1 cellular context compared by ENCODE assay signal in the genomic region with DNA sequence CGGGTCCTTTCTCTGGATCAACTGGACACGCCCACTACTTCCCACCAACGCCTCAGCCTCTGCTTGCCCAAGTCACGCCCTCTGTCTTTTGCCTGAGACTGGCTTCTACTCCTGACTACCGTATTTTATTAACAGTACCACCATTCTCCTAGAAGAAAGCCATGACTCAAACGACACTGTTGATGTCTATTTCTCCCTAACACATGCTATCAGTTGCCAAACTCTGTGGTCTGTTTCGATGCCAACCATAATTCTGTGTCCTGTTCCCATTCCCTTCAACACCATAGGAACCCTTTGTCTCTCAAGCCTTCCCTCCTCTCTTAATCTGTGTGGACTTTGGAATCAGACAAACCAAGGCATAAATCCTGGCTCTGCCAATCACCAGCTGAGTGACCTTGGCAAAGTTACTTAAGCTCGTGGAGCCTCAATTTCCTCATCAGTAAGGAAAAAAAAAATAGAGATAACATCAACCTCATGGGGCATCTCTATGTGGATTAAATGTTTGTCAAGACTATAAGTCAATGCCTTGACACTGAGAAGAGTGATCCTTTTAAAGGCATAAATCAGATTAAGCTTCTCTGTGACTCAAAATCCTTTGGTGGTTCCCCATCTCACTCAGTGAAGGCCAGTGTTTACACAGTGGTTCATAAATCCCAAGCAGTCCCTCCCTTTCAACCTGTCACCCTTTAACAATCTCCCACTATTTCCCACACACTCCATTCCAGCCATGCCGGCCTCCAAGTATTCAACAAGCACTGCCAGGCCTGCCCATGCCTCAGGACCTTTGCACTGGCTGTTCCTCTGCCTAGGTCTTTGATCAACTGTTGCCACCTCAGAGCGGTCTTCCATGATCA.
TF ChIP-seq lines count a peak whose summit lies in the region.

No MANE protein-coding gene starts in this region.

TF ChIP-seq in K562, 482 proteins besides CTCF, POLR2A, EP300 and RAD21 (continued from another document and continues in another):
- TF ChIP-seq, protein P1, sequence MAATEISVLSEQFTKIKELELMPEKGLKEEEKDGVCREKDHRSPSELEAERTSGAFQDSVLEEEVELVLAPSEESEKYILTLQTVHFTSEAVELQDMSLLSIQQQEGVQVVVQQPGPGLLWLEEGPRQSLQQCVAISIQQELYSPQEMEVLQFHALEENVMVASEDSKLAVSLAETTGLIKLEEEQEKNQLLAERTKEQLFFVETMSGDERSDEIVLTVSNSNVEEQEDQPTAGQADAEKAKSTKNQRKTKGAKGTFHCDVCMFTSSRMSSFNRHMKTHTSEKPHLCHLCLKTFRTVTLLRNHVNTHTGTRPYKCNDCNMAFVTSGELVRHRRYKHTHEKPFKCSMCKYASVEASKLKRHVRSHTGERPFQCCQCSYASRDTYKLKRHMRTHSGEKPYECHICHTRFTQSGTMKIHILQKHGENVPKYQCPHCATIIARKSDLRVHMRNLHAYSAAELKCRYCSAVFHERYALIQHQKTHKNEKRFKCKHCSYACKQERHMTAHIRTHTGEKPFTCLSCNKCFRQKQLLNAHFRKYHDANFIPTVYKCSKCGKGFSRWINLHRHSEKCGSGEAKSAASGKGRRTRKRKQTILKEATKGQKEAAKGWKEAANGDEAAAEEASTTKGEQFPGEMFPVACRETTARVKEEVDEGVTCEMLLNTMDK (IDR thresholded peaks at IDR 0.05; ENCODE audit: borderline replicate concordance, insufficient read depth, low read depth, low read length, poor library complexity, severe bottlenecking) = no peak
- TF ChIP-seq PTTG1 (tag; IDR thresholded peaks at IDR 0.05; ENCODE audit: low read depth) (peak; percentile 40; the same call in 1 of the 2 replicates), RNF2 (IDR thresholded peaks at IDR 0.05) (no peak), RCOR1 (IDR thresholded peaks at IDR 0.05; ENCODE audit: borderline replicate concordance in 1 of 2, low read depth in 2 of 2, low read length in 2 of 2) (peak in 1 of 2 experiments; percentile 73; a peak in 3 of 4 replicates), HMG20B (CRISPR knock-in tag; IDR thresholded peaks at IDR 0.05) (no peak), PTBP1 (IDR thresholded peaks at IDR 0.05; ENCODE audit: low read depth, low read length) (0 out of 2 replicates have a peak, but pooled peaks have one; percentile 64), FIP1L1 (IDR thresholded peaks at IDR 0.05; ENCODE audit: low read depth, low read length, poor library complexity, severe bottlenecking) (no peak), ELF1 (tag; IDR thresholded peaks at IDR 0.05) (0 out of 2 replicates have a peak, but pooled peaks have one; percentile 17), CAMTA2 (CRISPR knock-in tag; conservative IDR thresholded peaks at IDR 0.05) (no peak), PHB (CRISPR knock-in tag; IDR thresholded peaks at IDR 0.05) (no peak), RAD51 (IDR thresholded peaks at IDR 0.05; ENCODE audit: borderline replicate concordance, low read depth) (no peak), ZBED1 (IDR thresholded peaks at IDR 0.05) (no peak), FUS (optimal IDR thresholded peaks at IDR 0.05; ENCODE audit: low read depth, low read length) (no peak), NELFE (IDR thresholded peaks at IDR 0.05; ENCODE audit: insufficient read depth, insufficient read length) (no peak), COPS2 (conservative IDR thresholded peaks at IDR 0.05) (no peak), ZNF766 (CRISPR knock-in tag; conservative IDR thresholded peaks at IDR 0.05) (peak; percentile 26; the same call in 1 of the 2 replicates), FOXA3 (CRISPR knock-in tag; conservative IDR thresholded peaks at IDR 0.05 in 1 of 2, IDR thresholded peaks at IDR 0.05 in 1 of 2) (peak; percentile 95 to 98), MTA3 (IDR thresholded peaks at IDR 0.05; ENCODE audit: borderline replicate concordance) (no peak), MTA1 (IDR thresholded peaks at IDR 0.05; ENCODE audit: borderline replicate concordance) (peak; percentile 44; the same call in 1 of the 2 replicates), ZNF197 (CRISPR knock-in tag; IDR thresholded peaks at IDR 0.05; ENCODE audit: low read depth) (no peak), NCOA1 (IDR thresholded peaks at IDR 0.05; ENCODE audit: low read depth) (no peak), TCFL5 (CRISPR knock-in tag; conservative IDR thresholded peaks at IDR 0.05) (no peak), NFYB (IDR thresholded peaks at IDR 0.05; ENCODE audit: extremely low read depth, insufficient read length) (no peak), BRD4 (IDR thresholded peaks at IDR 0.05) (no peak)
- TF ChIP-seq, protein P2, sequence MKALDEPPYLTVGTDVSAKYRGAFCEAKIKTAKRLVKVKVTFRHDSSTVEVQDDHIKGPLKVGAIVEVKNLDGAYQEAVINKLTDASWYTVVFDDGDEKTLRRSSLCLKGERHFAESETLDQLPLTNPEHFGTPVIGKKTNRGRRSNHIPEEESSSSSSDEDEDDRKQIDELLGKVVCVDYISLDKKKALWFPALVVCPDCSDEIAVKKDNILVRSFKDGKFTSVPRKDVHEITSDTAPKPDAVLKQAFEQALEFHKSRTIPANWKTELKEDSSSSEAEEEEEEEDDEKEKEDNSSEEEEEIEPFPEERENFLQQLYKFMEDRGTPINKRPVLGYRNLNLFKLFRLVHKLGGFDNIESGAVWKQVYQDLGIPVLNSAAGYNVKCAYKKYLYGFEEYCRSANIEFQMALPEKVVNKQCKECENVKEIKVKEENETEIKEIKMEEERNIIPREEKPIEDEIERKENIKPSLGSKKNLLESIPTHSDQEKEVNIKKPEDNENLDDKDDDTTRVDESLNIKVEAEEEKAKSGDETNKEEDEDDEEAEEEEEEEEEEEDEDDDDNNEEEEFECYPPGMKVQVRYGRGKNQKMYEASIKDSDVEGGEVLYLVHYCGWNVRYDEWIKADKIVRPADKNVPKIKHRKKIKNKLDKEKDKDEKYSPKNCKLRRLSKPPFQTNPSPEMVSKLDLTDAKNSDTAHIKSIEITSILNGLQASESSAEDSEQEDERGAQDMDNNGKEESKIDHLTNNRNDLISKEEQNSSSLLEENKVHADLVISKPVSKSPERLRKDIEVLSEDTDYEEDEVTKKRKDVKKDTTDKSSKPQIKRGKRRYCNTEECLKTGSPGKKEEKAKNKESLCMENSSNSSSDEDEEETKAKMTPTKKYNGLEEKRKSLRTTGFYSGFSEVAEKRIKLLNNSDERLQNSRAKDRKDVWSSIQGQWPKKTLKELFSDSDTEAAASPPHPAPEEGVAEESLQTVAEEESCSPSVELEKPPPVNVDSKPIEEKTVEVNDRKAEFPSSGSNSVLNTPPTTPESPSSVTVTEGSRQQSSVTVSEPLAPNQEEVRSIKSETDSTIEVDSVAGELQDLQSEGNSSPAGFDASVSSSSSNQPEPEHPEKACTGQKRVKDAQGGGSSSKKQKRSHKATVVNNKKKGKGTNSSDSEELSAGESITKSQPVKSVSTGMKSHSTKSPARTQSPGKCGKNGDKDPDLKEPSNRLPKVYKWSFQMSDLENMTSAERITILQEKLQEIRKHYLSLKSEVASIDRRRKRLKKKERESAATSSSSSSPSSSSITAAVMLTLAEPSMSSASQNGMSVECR (CRISPR knock-in tag; IDR thresholded peaks at IDR 0.05) = no peak
- TF ChIP-seq, protein P3, sequence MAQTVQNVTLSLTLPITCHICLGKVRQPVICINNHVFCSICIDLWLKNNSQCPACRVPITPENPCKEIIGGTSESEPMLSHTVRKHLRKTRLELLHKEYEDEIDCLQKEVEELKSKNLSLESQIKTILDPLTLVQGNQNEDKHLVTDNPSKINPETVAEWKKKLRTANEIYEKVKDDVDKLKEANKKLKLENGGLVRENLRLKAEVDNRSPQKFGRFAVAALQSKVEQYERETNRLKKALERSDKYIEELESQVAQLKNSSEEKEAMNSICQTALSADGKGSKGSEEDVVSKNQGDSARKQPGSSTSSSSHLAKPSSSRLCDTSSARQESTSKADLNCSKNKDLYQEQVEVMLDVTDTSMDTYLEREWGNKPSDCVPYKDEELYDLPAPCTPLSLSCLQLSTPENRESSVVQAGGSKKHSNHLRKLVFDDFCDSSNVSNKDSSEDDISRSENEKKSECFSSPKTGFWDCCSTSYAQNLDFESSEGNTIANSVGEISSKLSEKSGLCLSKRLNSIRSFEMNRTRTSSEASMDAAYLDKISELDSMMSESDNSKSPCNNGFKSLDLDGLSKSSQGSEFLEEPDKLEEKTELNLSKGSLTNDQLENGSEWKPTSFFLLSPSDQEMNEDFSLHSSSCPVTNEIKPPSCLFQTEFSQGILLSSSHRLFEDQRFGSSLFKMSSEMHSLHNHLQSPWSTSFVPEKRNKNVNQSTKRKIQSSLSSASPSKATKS (CRISPR knock-in tag; IDR thresholded peaks at IDR 0.05) = no peak
- TF ChIP-seq, protein P4, sequence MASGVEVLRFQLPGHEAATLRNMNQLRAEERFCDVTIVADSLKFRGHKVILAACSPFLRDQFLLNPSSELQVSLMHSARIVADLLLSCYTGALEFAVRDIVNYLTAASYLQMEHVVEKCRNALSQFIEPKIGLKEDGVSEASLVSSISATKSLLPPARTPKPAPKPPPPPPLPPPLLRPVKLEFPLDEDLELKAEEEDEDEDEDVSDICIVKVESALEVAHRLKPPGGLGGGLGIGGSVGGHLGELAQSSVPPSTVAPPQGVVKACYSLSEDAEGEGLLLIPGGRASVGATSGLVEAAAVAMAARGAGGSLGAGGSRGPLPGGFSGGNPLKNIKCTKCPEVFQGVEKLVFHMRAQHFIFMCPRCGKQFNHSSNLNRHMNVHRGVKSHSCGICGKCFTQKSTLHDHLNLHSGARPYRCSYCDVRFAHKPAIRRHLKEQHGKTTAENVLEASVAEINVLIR (CRISPR knock-in tag; IDR thresholded peaks at IDR 0.05) = no peak
- TF ChIP-seq, protein P5, sequence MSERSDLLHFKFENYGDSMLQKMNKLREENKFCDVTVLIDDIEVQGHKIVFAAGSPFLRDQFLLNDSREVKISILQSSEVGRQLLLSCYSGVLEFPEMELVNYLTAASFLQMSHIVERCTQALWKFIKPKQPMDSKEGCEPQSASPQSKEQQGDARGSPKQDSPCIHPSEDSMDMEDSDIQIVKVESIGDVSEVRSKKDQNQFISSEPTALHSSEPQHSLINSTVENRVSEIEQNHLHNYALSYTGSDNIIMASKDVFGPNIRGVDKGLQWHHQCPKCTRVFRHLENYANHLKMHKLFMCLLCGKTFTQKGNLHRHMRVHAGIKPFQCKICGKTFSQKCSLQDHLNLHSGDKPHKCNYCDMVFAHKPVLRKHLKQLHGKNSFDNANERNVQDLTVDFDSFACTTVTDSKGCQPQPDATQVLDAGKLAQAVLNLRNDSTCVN (CRISPR knock-in tag; IDR thresholded peaks at IDR 0.05) = no peak
- TF ChIP-seq, protein P6, sequence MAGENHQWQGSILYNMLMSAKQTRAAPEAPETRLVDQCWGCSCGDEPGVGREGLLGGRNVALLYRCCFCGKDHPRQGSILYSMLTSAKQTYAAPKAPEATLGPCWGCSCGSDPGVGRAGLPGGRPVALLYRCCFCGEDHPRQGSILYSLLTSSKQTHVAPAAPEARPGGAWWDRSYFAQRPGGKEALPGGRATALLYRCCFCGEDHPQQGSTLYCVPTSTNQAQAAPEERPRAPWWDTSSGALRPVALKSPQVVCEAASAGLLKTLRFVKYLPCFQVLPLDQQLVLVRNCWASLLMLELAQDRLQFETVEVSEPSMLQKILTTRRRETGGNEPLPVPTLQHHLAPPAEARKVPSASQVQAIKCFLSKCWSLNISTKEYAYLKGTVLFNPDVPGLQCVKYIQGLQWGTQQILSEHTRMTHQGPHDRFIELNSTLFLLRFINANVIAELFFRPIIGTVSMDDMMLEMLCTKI (IDR thresholded peaks at IDR 0.05; ENCODE audit: partially characterized antibody) = no peak
- TF ChIP-seq, protein P7, sequence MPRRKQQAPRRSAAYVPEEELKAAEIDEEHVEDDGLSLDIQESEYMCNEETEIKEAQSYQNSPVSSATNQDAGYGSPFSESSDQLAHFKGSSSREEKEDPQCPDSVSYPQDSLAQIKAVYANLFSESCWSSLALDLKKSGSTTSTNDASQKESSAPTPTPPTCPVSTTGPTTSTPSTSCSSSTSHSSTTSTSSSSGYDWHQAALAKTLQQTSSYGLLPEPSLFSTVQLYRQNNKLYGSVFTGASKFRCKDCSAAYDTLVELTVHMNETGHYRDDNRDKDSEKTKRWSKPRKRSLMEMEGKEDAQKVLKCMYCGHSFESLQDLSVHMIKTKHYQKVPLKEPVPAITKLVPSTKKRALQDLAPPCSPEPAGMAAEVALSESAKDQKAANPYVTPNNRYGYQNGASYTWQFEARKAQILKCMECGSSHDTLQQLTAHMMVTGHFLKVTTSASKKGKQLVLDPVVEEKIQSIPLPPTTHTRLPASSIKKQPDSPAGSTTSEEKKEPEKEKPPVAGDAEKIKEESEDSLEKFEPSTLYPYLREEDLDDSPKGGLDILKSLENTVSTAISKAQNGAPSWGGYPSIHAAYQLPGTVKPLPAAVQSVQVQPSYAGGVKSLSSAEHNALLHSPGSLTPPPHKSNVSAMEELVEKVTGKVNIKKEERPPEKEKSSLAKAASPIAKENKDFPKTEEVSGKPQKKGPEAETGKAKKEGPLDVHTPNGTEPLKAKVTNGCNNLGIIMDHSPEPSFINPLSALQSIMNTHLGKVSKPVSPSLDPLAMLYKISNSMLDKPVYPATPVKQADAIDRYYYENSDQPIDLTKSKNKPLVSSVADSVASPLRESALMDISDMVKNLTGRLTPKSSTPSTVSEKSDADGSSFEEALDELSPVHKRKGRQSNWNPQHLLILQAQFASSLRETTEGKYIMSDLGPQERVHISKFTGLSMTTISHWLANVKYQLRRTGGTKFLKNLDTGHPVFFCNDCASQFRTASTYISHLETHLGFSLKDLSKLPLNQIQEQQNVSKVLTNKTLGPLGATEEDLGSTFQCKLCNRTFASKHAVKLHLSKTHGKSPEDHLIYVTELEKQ (CRISPR knock-in tag; IDR thresholded peaks at IDR 0.05) = no peak
- TF ChIP-seq, protein P8, sequence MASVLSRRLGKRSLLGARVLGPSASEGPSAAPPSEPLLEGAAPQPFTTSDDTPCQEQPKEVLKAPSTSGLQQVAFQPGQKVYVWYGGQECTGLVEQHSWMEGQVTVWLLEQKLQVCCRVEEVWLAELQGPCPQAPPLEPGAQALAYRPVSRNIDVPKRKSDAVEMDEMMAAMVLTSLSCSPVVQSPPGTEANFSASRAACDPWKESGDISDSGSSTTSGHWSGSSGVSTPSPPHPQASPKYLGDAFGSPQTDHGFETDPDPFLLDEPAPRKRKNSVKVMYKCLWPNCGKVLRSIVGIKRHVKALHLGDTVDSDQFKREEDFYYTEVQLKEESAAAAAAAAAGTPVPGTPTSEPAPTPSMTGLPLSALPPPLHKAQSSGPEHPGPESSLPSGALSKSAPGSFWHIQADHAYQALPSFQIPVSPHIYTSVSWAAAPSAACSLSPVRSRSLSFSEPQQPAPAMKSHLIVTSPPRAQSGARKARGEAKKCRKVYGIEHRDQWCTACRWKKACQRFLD (CRISPR knock-in tag; IDR thresholded peaks at IDR 0.05) = 0 out of 2 replicates have a peak, but pooled peaks have one; percentile 38
- TF ChIP-seq, protein P9, sequence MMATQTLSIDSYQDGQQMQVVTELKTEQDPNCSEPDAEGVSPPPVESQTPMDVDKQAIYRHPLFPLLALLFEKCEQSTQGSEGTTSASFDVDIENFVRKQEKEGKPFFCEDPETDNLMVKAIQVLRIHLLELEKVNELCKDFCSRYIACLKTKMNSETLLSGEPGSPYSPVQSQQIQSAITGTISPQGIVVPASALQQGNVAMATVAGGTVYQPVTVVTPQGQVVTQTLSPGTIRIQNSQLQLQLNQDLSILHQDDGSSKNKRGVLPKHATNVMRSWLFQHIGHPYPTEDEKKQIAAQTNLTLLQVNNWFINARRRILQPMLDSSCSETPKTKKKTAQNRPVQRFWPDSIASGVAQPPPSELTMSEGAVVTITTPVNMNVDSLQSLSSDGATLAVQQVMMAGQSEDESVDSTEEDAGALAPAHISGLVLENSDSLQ (IDR thresholded peaks at IDR 0.05) = peak; percentile 96
- TF ChIP-seq, protein P10, sequence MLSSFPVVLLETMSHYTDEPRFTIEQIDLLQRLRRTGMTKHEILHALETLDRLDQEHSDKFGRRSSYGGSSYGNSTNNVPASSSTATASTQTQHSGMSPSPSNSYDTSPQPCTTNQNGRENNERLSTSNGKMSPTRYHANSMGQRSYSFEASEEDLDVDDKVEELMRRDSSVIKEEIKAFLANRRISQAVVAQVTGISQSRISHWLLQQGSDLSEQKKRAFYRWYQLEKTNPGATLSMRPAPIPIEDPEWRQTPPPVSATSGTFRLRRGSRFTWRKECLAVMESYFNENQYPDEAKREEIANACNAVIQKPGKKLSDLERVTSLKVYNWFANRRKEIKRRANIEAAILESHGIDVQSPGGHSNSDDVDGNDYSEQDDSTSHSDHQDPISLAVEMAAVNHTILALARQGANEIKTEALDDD (IDR thresholded peaks at IDR 0.05) = no peak
